Comparison of ENCODE assay signal across 12 cellular contexts in the genomic region with DNA sequence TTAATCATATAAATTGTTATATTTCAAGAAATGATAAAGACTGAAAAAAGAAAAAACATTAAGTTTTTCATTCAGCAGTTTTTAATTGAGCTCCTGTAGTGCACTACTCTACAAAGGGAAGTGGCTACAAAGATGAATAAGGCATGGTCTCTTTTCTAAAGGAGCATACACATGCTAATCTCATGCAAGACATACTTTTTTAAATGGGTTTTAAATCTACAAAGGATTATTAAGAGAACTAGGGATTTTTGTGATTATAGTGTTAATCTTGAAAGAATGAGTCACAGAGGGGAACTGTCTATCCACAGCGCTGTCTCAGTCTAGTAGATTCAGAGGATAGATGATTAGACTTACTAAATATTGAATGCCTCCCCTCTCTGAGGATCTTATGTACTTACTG.
A peak's percentile ranks its signal among the peaks of the same experiment; 100 is the strongest.
DNase-seq lines count a peak whose midpoint lies in the region.
"Had no signal": no experiment of that assay in that cellular context is flagged by ENCODE, and none has a peak within 500 bp of the region (broad histone marks: within the 10 kb centered on the region; RNA-seq: fewer than 3 reads in every experiment).

No MANE protein-coding gene starts in this region.

- in situ Hi-C loops in HAP-1 (cut with MboI; ENCODE audit: low sequenced_read_pairs), result no loop called here

- H3K4me1 ChIP-seq in HAP-1 (peaks cover 22% of the 10 kb centered on the region), iPS-18a (ENCODE audit: control insufficient read depth, low read depth, low read length) (peaks cover 32% of the 10 kb centered on the region)
- H3K4me1 ChIP-seq: BLaER1 treated with 17β-estradiol and CSF1 and Interleukin-3, amounts not matched to agents 10 nM and 100 nM had no signal

- DNase-seq in HAP-1 (ENCODE audit: low spot score in 2 of 2), result peak; percentile 24 to 99
- DNase-seq in OCI-M1 (lab: John Stamatoyannopoulos, UW), result peak; percentile 1
- no peak for DNase-seq in stimulated activated CD4-positive, alpha-beta T cell treated with anti-CD3 and anti-CD28 coated beads, Interleukin-4, amount 100 ng/mL, for 4 hours
- no peak for DNase-seq in NCI-H187 treated with DMSO at 0.1 percent for 48 hours (lab: John Stamatoyannopoulos, UW)
- no peak for DNase-seq in GM19238 (ENCODE audit: insufficient read length, low spot score)
- DNase-seq: Calu3; CD8-positive, alpha-beta T cell; DMS79 treated with DMSO at 0.1 percent for 48 hours; GF-D8; KBM-7 had no signal

- no peaks in the 10 kb centered on the region for H3K27me3 ChIP-seq in HAP-1 (ENCODE audit: low read depth)
- no peaks in the 10 kb centered on the region for H3K27me3 ChIP-seq in iPS-18a (ENCODE audit: control insufficient read depth, insufficient read depth, low read length)

- H3K36me3 ChIP-seq in HAP-1 (replicated peaks) (no peaks in the 10 kb centered on the region), iPS-18a (ENCODE audit: control insufficient read depth, low read depth, low read length) (no peaks in the 10 kb centered on the region)
- H3K36me3 ChIP-seq: BLaER1 treated with 17β-estradiol and CSF1 and Interleukin-3, amounts not matched to agents 10 nM and 100 nM had no signal

- H3K27ac ChIP-seq in iPS-18a (ENCODE audit: low read length), result no peak overlapping the region
- H3K27ac ChIP-seq: BLaER1 treated with 17β-estradiol and CSF1 and Interleukin-3, amounts not matched to agents 10 nM and 100 nM had no signal

- H3K9me3 ChIP-seq in HAP-1 (no peaks in the 10 kb centered on the region), iPS-18a (ENCODE audit: control insufficient read depth, low read depth, low read length) (no peaks in the 10 kb centered on the region)
- H3K9me3 ChIP-seq: BLaER1 treated with 17β-estradiol and CSF1 and Interleukin-3, amounts not matched to agents 10 nM and 100 nM had no signal

- H3K4me3 ChIP-seq in HAP-1 (no peak overlapping the region), iPS-18a (ENCODE audit: low read length) (peak overlapping the region; percentile 12)
- H3K4me3 ChIP-seq: BLaER1 treated with 17β-estradiol and CSF1 and Interleukin-3, amounts not matched to agents 10 nM and 100 nM had no signal

- no peak overlapping the region for H3K9ac ChIP-seq in iPS-18a (ENCODE audit: low read length)
- H3K9ac ChIP-seq: BLaER1 treated with 17β-estradiol and CSF1 and Interleukin-3, amounts not matched to agents 10 nM and 100 nM had no signal

Comparison
In these comparisons a context has a peak if more than half of its experiments do, and no peak if none do; other contexts are left out.
1. DNase-seq: peak in HAP-1 (2 of 2) and OCI-M1 (single experiment); none in stimulated activated CD4-positive, alpha-beta T cell treated with anti-CD3 and anti-CD28 coated beads, Interleukin-4, amount 100 ng/mL, for 4 hours (0 of 2), NCI-H187 treated with DMSO at 0.1 percent for 48 hours (single experiment) and GM19238 (single experiment).